In the genomic region with DNA sequence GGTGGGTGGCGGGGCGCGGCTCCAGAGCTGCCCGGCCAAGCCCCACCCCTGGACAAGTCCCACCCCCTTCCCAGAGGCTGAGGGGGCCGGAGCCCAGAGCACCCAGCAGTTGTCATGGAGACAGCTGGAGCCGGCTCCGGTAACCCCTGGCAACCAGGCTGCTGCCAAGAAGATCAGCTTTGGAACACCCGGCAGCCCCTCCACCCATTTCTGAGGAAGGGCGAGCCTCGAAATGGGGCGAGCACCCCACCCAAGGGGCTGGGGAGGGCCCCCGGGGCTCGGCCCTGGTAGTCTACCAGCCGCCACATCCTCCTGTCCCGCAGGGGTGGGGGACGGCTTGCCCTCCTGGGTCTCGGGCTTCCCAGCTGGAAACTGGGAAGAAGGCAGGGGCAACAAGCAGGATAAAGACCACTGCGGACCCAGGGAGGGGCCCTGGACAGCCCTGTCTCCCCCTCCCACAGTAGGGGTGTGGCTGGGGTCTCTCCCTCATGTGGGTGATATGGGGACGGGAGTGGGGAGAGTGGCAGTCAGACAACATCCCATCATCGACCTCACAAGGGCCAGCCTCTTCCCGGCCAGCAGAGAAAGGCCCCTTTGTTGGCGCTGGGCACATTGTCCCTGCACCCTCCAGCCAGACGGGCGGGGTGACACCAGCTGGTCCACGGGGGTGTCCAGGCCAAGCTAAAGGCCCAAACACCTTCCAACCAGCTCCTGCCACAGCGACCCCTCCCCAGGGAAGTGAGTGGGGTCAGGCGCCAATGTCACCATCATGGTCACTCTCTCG, we compare ENCODE assay signal across 1 cellular context.
TF ChIP-seq lines count a peak whose summit lies in the region.

No MANE protein-coding gene starts in this region.

TF ChIP-seq in WTC11, 78 proteins besides CTCF, POLR2A, EP300 and RAD21 (continued from another document):
- no peak for TF ChIP-seq ZNF425 (CRISPR knock-in tag; conservative IDR thresholded peaks at IDR 0.05)
- TF ChIP-seq FOXP1 (CRISPR knock-in tag; IDR thresholded peaks at IDR 0.05; ENCODE audit: borderline replicate concordance): no peak
- TF ChIP-seq, protein P1, sequence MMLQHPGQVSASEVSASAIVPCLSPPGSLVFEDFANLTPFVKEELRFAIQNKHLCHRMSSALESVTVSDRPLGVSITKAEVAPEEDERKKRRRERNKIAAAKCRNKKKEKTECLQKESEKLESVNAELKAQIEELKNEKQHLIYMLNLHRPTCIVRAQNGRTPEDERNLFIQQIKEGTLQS (CRISPR knock-in tag; conservative IDR thresholded peaks at IDR 0.05): no peak
- TF ChIP-seq SP1 (CRISPR knock-in tag; conservative IDR thresholded peaks at IDR 0.05): no peak
- no peak for TF ChIP-seq ZNF232 (CRISPR knock-in tag; IDR thresholded peaks at IDR 0.05)
- no peak for TF ChIP-seq NR3C1 (CRISPR knock-in tag; conservative IDR thresholded peaks at IDR 0.05; ENCODE audit: low read depth)
